In the genomic region with DNA sequence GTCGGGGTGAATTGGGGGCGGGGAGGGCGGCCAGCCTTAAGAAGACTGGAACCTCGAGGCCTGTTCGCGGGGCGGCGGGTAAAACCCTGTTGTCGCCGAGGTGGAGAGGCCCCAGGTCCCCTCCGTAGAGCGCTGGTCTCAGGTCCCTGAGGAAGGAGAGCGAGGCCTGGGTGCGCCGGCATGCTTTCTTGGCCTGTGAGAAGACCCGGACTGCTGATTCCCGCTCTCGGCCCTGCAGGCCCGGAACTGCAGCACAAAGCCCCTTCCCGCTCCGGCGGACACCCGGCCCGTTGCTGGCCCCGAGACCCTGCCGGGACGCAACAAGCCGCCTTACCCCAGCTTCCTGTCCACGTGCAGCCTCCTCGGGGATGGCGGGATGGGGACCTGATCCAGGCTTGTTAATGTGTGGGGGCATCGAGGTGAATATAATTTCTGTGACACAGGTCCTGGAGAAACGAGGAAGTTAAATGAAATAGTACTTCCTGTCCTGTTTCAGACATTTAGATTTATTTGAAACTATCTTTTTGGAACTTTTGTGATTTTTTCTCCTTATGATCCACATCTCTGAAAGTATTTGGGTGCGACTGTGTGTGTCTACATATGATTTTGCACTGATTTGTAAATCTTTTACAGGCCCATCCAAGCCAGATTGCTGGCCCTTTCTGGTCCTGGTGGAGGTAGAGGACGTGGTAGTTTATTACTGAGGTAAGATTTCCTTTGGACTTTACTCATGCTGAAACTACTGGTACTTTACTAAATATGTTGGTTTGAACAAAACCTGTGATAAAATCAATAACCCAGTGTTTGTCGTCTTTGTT, we compare ENCODE assay signal across 1 cellular context.
TF ChIP-seq lines count a peak whose summit lies in the region.

No MANE protein-coding gene starts in this region.

TF ChIP-seq in WTC11, 78 proteins besides CTCF, POLR2A, EP300 and RAD21 (continued from another document and continues in another):
- TF ChIP-seq, protein P1, sequence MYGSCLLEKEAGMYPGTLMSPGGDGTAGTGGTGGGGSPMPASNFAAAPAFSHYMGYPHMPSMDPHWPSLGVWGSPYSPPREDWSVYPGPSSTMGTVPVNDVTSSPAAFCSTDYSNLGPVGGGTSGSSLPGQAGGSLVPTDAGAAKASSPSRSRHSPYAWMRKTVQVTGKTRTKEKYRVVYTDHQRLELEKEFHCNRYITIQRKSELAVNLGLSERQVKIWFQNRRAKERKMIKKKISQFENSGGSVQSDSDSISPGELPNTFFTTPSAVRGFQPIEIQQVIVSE (CRISPR knock-in tag; IDR thresholded peaks at IDR 0.05; ENCODE audit: borderline replicate concordance), result no peak
- TF ChIP-seq, protein P2, sequence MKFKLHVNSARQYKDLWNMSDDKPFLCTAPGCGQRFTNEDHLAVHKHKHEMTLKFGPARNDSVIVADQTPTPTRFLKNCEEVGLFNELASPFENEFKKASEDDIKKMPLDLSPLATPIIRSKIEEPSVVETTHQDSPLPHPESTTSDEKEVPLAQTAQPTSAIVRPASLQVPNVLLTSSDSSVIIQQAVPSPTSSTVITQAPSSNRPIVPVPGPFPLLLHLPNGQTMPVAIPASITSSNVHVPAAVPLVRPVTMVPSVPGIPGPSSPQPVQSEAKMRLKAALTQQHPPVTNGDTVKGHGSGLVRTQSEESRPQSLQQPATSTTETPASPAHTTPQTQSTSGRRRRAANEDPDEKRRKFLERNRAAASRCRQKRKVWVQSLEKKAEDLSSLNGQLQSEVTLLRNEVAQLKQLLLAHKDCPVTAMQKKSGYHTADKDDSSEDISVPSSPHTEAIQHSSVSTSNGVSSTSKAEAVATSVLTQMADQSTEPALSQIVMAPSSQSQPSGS (CRISPR knock-in tag; IDR thresholded peaks at IDR 0.05; ENCODE audit: borderline replicate concordance, low read depth), result no peak
- TF ChIP-seq, protein P3, sequence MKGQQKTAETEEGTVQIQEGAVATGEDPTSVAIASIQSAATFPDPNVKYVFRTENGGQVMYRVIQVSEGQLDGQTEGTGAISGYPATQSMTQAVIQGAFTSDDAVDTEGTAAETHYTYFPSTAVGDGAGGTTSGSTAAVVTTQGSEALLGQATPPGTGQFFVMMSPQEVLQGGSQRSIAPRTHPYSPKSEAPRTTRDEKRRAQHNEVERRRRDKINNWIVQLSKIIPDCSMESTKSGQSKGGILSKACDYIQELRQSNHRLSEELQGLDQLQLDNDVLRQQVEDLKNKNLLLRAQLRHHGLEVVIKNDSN (CRISPR knock-in tag; IDR thresholded peaks at IDR 0.05), result 0 out of 2 replicates have a peak, but pooled peaks have one; percentile 34
- TF ChIP-seq NR2C2 (CRISPR knock-in tag; IDR thresholded peaks at IDR 0.05), result no peak
- no peak for TF ChIP-seq FOXP1 (CRISPR knock-in tag; IDR thresholded peaks at IDR 0.05; ENCODE audit: borderline replicate concordance)
- TF ChIP-seq PRRX2 (CRISPR knock-in tag; IDR thresholded peaks at IDR 0.05), result no peak
- TF ChIP-seq ATF6 (CRISPR knock-in tag; IDR thresholded peaks at IDR 0.05), result 0 out of 2 replicates have a peak, but pooled peaks have one; percentile 55
- no peak for TF ChIP-seq NR3C1 (CRISPR knock-in tag; conservative IDR thresholded peaks at IDR 0.05; ENCODE audit: low read depth)
- TF ChIP-seq ETV6 (CRISPR knock-in tag; IDR thresholded peaks at IDR 0.05), result no peak
- TF ChIP-seq, protein P4, sequence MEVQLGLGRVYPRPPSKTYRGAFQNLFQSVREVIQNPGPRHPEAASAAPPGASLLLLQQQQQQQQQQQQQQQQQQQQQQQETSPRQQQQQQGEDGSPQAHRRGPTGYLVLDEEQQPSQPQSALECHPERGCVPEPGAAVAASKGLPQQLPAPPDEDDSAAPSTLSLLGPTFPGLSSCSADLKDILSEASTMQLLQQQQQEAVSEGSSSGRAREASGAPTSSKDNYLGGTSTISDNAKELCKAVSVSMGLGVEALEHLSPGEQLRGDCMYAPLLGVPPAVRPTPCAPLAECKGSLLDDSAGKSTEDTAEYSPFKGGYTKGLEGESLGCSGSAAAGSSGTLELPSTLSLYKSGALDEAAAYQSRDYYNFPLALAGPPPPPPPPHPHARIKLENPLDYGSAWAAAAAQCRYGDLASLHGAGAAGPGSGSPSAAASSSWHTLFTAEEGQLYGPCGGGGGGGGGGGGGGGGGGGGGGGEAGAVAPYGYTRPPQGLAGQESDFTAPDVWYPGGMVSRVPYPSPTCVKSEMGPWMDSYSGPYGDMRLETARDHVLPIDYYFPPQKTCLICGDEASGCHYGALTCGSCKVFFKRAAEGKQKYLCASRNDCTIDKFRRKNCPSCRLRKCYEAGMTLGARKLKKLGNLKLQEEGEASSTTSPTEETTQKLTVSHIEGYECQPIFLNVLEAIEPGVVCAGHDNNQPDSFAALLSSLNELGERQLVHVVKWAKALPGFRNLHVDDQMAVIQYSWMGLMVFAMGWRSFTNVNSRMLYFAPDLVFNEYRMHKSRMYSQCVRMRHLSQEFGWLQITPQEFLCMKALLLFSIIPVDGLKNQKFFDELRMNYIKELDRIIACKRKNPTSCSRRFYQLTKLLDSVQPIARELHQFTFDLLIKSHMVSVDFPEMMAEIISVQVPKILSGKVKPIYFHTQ (CRISPR knock-in tag; IDR thresholded peaks at IDR 0.05), result no peak
- TF ChIP-seq ZNF121 (CRISPR knock-in tag; IDR thresholded peaks at IDR 0.05), result no peak
- no peak for TF ChIP-seq JAZF1 (CRISPR knock-in tag; IDR thresholded peaks at IDR 0.05)
- TF ChIP-seq, protein P5, sequence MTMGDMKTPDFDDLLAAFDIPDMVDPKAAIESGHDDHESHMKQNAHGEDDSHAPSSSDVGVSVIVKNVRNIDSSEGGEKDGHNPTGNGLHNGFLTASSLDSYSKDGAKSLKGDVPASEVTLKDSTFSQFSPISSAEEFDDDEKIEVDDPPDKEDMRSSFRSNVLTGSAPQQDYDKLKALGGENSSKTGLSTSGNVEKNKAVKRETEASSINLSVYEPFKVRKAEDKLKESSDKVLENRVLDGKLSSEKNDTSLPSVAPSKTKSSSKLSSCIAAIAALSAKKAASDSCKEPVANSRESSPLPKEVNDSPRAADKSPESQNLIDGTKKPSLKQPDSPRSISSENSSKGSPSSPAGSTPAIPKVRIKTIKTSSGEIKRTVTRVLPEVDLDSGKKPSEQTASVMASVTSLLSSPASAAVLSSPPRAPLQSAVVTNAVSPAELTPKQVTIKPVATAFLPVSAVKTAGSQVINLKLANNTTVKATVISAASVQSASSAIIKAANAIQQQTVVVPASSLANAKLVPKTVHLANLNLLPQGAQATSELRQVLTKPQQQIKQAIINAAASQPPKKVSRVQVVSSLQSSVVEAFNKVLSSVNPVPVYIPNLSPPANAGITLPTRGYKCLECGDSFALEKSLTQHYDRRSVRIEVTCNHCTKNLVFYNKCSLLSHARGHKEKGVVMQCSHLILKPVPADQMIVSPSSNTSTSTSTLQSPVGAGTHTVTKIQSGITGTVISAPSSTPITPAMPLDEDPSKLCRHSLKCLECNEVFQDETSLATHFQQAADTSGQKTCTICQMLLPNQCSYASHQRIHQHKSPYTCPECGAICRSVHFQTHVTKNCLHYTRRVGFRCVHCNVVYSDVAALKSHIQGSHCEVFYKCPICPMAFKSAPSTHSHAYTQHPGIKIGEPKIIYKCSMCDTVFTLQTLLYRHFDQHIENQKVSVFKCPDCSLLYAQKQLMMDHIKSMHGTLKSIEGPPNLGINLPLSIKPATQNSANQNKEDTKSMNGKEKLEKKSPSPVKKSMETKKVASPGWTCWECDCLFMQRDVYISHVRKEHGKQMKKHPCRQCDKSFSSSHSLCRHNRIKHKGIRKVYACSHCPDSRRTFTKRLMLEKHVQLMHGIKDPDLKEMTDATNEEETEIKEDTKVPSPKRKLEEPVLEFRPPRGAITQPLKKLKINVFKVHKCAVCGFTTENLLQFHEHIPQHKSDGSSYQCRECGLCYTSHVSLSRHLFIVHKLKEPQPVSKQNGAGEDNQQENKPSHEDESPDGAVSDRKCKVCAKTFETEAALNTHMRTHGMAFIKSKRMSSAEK (CRISPR knock-in tag; IDR thresholded peaks at IDR 0.05; ENCODE audit: borderline replicate concordance), result no peak
- TF ChIP-seq EMX1 (CRISPR knock-in tag; IDR thresholded peaks at IDR 0.05), result no peak
- no peak for TF ChIP-seq SMAD4 (CRISPR knock-in tag; IDR thresholded peaks at IDR 0.05)
- TF ChIP-seq USF2 (CRISPR knock-in tag; IDR thresholded peaks at IDR 0.05), result no peak
- no peak for TF ChIP-seq E2F4 (CRISPR knock-in tag; IDR thresholded peaks at IDR 0.05; ENCODE audit: borderline replicate concordance, low read depth)
- TF ChIP-seq, protein P6, sequence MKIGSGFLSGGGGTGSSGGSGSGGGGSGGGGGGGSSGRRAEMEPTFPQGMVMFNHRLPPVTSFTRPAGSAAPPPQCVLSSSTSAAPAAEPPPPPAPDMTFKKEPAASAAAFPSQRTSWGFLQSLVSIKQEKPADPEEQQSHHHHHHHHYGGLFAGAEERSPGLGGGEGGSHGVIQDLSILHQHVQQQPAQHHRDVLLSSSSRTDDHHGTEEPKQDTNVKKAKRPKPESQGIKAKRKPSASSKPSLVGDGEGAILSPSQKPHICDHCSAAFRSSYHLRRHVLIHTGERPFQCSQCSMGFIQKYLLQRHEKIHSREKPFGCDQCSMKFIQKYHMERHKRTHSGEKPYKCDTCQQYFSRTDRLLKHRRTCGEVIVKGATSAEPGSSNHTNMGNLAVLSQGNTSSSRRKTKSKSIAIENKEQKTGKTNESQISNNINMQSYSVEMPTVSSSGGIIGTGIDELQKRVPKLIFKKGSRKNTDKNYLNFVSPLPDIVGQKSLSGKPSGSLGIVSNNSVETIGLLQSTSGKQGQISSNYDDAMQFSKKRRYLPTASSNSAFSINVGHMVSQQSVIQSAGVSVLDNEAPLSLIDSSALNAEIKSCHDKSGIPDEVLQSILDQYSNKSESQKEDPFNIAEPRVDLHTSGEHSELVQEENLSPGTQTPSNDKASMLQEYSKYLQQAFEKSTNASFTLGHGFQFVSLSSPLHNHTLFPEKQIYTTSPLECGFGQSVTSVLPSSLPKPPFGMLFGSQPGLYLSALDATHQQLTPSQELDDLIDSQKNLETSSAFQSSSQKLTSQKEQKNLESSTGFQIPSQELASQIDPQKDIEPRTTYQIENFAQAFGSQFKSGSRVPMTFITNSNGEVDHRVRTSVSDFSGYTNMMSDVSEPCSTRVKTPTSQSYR (CRISPR knock-in tag; IDR thresholded peaks at IDR 0.05), result no peak
- no peak for TF ChIP-seq IRF2 (CRISPR knock-in tag; IDR thresholded peaks at IDR 0.05; ENCODE audit: borderline replicate concordance, low read depth)
- no peak for TF ChIP-seq ZNF671 (CRISPR knock-in tag; IDR thresholded peaks at IDR 0.05)
- TF ChIP-seq TP53 (CRISPR knock-in tag; IDR thresholded peaks at IDR 0.05), result peak; percentile 18; the same call in 1 of the 2 replicates
- no peak for TF ChIP-seq ZNF423 (CRISPR knock-in tag; IDR thresholded peaks at IDR 0.05)
- no peak for TF ChIP-seq OVOL2 (CRISPR knock-in tag; IDR thresholded peaks at IDR 0.05; ENCODE audit: borderline replicate concordance)
- TF ChIP-seq ZNF425 (CRISPR knock-in tag; conservative IDR thresholded peaks at IDR 0.05), result no peak
- 0 out of 2 replicates have a peak, but pooled peaks have one; percentile 20 for TF ChIP-seq ELF4 (CRISPR knock-in tag; IDR thresholded peaks at IDR 0.05; ENCODE audit: low read depth)
- TF ChIP-seq, protein P7, sequence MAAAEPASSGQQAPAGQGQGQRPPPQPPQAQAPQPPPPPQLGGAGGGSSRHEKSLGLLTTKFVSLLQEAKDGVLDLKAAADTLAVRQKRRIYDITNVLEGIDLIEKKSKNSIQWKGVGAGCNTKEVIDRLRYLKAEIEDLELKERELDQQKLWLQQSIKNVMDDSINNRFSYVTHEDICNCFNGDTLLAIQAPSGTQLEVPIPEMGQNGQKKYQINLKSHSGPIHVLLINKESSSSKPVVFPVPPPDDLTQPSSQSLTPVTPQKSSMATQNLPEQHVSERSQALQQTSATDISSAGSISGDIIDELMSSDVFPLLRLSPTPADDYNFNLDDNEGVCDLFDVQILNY (CRISPR knock-in tag; IDR thresholded peaks at IDR 0.05), result no peak
- TF ChIP-seq ZNF416 (CRISPR knock-in tag; IDR thresholded peaks at IDR 0.05), result no peak
- no peak for TF ChIP-seq ZNF138 (CRISPR knock-in tag; conservative IDR thresholded peaks at IDR 0.05)
- TF ChIP-seq ZNF317 (CRISPR knock-in tag; IDR thresholded peaks at IDR 0.05; ENCODE audit: borderline replicate concordance, low read depth), result no peak
- no peak for TF ChIP-seq ATF1 (CRISPR knock-in tag; IDR thresholded peaks at IDR 0.05)
